ENCODE assay signal across 8 cellular contexts in the genomic region with DNA sequence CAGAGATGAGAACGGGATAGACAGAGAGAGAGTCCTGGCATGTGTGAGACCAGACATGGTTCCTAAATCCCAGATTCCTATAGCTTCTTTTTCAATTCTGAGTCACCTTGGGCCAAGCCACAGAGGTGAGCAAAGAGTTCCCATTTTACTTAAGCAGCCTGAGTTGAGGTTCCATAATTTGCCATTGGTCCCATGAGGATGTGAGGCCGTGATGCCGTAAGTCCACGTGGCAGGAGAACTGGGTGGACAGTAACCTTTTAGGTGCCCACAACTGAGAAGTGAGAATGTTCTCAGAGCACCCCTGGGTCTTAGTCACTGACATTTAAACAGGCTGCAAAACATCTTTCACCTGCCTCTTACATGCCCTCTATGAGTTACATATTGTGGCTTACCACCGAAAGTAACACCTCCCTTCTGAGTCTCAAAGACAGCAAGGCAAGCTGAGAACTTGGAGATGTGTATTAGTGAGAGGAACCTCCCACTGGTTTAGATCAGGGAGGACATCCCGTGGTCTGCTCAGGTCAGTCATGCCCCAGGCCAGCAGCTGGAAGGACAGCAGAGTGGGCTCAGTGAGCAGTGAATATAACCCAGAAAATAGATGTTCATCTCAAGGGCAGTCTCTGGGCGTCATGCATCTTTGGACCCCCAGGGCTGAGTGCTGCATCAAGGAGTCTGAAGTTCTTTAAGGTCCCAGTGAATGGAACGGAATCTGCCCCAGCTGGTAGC.
DNase-seq lines count a peak whose midpoint lies in the region; ATAC-seq lines count a peak whose summit lies in the region.

No MANE protein-coding gene starts in this region.

- ATAC-seq in GM19035 (IDR thresholded peaks at IDR 0.05; ENCODE audit: unreplicated experiment) (peak; percentile 91), HG03066 (IDR thresholded peaks at IDR 0.05; ENCODE audit: low read depth, unreplicated experiment) (peak; percentile 84)

- DNase-seq in activated CD8-positive, alpha-beta memory T cell treated with anti-CD3 and anti-CD28 coated beads for 48 hours (ENCODE audit: low read depth in 2 of 3, low spot score in 2 of 3), result peak; percentile 27 to 43 (median 40)
- DNase-seq in stimulated activated CD4-positive, alpha-beta T cell treated with anti-CD3 and anti-CD28 coated beads, Interleukin-15, amount 100 ng/mL, for 48 hours (ENCODE audit: low read depth in 2 of 2), result peak; percentile 40 to 41
- DNase-seq in HCEC 1CT (no peak), NCI-H69 (lab: John Stamatoyannopoulos, UW) (no peak), OCI-M1 (lab: John Stamatoyannopoulos, UW) (no peak), NCI-H345 (lab: John Stamatoyannopoulos, UW) (no peak)

Comparison
In these comparisons a context has a peak if more than half of its experiments do, and no peak if none do; other contexts are left out.
1. DNase-seq: peak in activated CD8-positive, alpha-beta memory T cell treated with anti-CD3 and anti-CD28 coated beads for 48 hours (3 of 3) and stimulated activated CD4-positive, alpha-beta T cell treated with anti-CD3 and anti-CD28 coated beads, Interleukin-15, amount 100 ng/mL, for 48 hours (2 of 2); none in HCEC 1CT (single experiment), NCI-H69 (single experiment), OCI-M1 (single experiment) and NCI-H345 (single experiment).